Comparison of ENCODE assay signal across 12 cellular contexts in genomic region chr13:112849500-112849899, GRCh38.
DNase-seq lines count a peak whose midpoint lies in the region; ATAC-seq and TF ChIP-seq lines count a peak whose summit lies in the region.
"Had no signal": no experiment of that assay in that cellular context is flagged by ENCODE, and none has a peak within 500 bp of the region (broad histone marks: within the 10 kb centered on the region; RNA-seq: fewer than 3 reads in every experiment).

No MANE protein-coding gene starts in this region.

- no peak for ATAC-seq in left cardiac atrium
- peak; percentile 64 for ATAC-seq in upper lobe of right lung
- no peak for ATAC-seq in activated naive CD4-positive, alpha-beta T cell treated with anti-CD3 and anti-CD28 coated beads, Interleukin-2, amount 50 U/mL, for 72 hours

- DNase-seq in cardiac septum (ENCODE audit: low spot score): peak; percentile 12
- DNase-seq in left cardiac atrium: no peak
- peak; percentile 9 for DNase-seq in NCI-H2227 treated with DMSO at 0.1 percent for 48 hours (lab: John Stamatoyannopoulos, UW)
- DNase-seq in dermis blood vessel endothelial cell: peak; percentile 64
- DNase-seq in upper lobe of right lung: no peak
- DNase-seq in activated naive CD4-positive, alpha-beta T cell treated with anti-CD3 and anti-CD28 coated beads, Interleukin-2, amount 50 U/mL, for 72 hours (ENCODE audit: low spot score in 2 of 2): no peak
- DNase-seq in GF-D8 (lab: John Stamatoyannopoulos, UW): no peak
- no peak for DNase-seq in AG08396 (ENCODE audit: low spot score)
- DNase-seq: ovary had no signal

- H3K36me3 ChIP-seq in upper lobe of right lung: peaks cover 70% of the 10 kb centered on the region
- H3K36me3 ChIP-seq: ovary had no signal

- intact Hi-C loops in cardiac septum (cut with DNase I): no loop called here
- intact Hi-C loops in left cardiac atrium (cut with DNase I): no loop called here
- intact Hi-C loops in upper lobe of right lung (cut with DNase I): no loop called here

- H3K27ac Mint-ChIP-seq in activated naive CD4-positive, alpha-beta T cell treated with anti-CD3 and anti-CD28 coated beads, Interleukin-2, amount 50 U/mL, for 72 hours: no peak overlapping the region
- H3K27ac Mint-ChIP-seq: activated naive CD8-positive, alpha-beta T cell; immature natural killer cell had no signal

- TF ChIP-seq CTCF in upper lobe of right lung (IDR thresholded peaks at IDR 0.05): no peak

- H3K9me3 ChIP-seq in upper lobe of right lung: no peaks in the 10 kb centered on the region
- H3K9me3 ChIP-seq: ovary, upper lobe of left lung had no signal

- H3K36me3 Mint-ChIP-seq in activated naive CD4-positive, alpha-beta T cell treated with anti-CD3 and anti-CD28 coated beads, Interleukin-2, amount 50 U/mL, for 72 hours: peaks cover 8 to 12% of the 10 kb centered on the region in 2 donors

- H3K27ac ChIP-seq in upper lobe of right lung: no peak overlapping the region
- H3K27ac ChIP-seq: ovary, upper lobe of left lung had no signal

- no peak overlapping the region for H3K4me3 ChIP-seq in upper lobe of right lung
- H3K4me3 ChIP-seq: ovary, upper lobe of left lung had no signal

- H3K27me3 ChIP-seq in upper lobe of right lung: no peaks in the 10 kb centered on the region
- H3K27me3 ChIP-seq: ovary, upper lobe of left lung had no signal

- H3K9me3 Mint-ChIP-seq in activated naive CD4-positive, alpha-beta T cell treated with anti-CD3 and anti-CD28 coated beads, Interleukin-2, amount 50 U/mL, for 72 hours: no peaks in the 10 kb centered on the region
- H3K9me3 Mint-ChIP-seq: immature natural killer cell had no signal

- H3K4me1 ChIP-seq in upper lobe of right lung: no peaks in the 10 kb centered on the region

Comparison
In these comparisons a context has a peak if more than half of its experiments do, and no peak if none do; other contexts are left out.
1. DNase-seq: peak in cardiac septum (single experiment), NCI-H2227 treated with DMSO at 0.1 percent for 48 hours (single experiment) and dermis blood vessel endothelial cell (single experiment); none in left cardiac atrium (single experiment), upper lobe of right lung (single experiment), activated naive CD4-positive, alpha-beta T cell treated with anti-CD3 and anti-CD28 coated beads, Interleukin-2, amount 50 U/mL, for 72 hours (0 of 2), GF-D8 (single experiment) and AG08396 (single experiment).